19 cellular contexts compared by ENCODE assay signal in genomic region chr16:86117756-86118155, GRCh38.
"Had no signal": no experiment of that assay in that cellular context is flagged by ENCODE, and none has a peak within 500 bp of the region (broad histone marks: within the 10 kb centered on the region; RNA-seq: fewer than 3 reads in every experiment).

No MANE protein-coding gene starts in this region.

- H3K27ac ChIP-seq: adrenal gland, prostate gland, suprapubic skin, upper lobe of right lung had no signal

- ATAC-seq: naive thymus-derived CD4-positive, alpha-beta T cell; sciatic nerve; stimulated activated naive CD8-positive, alpha-beta T cell treated with anti-CD3 and anti-CD28 coated beads, Interleukin-15, Interleukin-2, amounts not matched to agents 100 U/mL and 50 U/mL, for 24 hours; upper lobe of right lung had no signal

- H3K4me3 ChIP-seq: adrenal gland, lung, prostate gland, suprapubic skin, upper lobe of right lung had no signal

- H3K9me3 ChIP-seq: adrenal gland, prostate gland, suprapubic skin, upper lobe of right lung had no signal

- H3K36me3 ChIP-seq: adrenal gland, prostate gland, suprapubic skin, upper lobe of right lung had no signal

- H3K4me1 ChIP-seq: adrenal gland, prostate gland, suprapubic skin, upper lobe of right lung had no signal

- DNase-seq: activated CD4-positive, alpha-beta T cell treated with anti-CD3 and anti-CD28 coated beads, Interleukin-2, amount 50 U/mL, for 1 hour; activated naive CD4-positive, alpha-beta T cell treated with anti-CD3 and anti-CD28 coated beads, Interleukin-2, amount 10 ng/mL, durations not matched to agents 7 days and 5 days; adrenal gland; central memory CD4-positive, alpha-beta T cell; cortex of kidney; effector CD8-positive, alpha-beta T cell; hippocampal formation; naive thymus-derived CD4-positive, alpha-beta T cell; occipital lobe; stimulated activated CD4-positive, alpha-beta T cell treated with anti-CD3 and anti-CD28 coated beads, Interleukin-12 subunit alpha, Interleukin-12 subunit beta, amount 100 ng/mL, for 4 hours; stimulated activated CD4-positive, alpha-beta T cell treated with anti-CD3 and anti-CD28 coated beads, Interleukin-2, amount 100 ng/mL, for 48 hours; stimulated activated CD8-positive, alpha-beta memory T cell treated with anti-CD3 and anti-CD28 coated beads, Interleukin-4, amount 100 ng/mL, for 48 hours; stimulated activated naive CD8-positive, alpha-beta T cell treated with anti-CD3 and anti-CD28 coated beads, Interleukin-15, Interleukin-2, amounts not matched to agents 100 U/mL and 50 U/mL, for 24 hours; T-helper 2 cell; upper lobe of right lung had no signal
